ENCODE assay signal across 19 cellular contexts in genomic region chr13:28396053-28396452, GRCh38.
A peak's percentile ranks its signal among the peaks of the same experiment; 100 is the strongest.
DNase-seq lines count a peak whose midpoint lies in the region; ATAC-seq, FAIRE-seq and TF ChIP-seq lines count a peak whose summit lies in the region.
"Had no signal": no experiment of that assay in that cellular context is flagged by ENCODE, and none has a peak within 500 bp of the region (broad histone marks: within the 10 kb centered on the region; RNA-seq: fewer than 3 reads in every experiment).

No MANE protein-coding gene starts in this region.

- H3K36me3 ChIP-seq in left ventricle myocardium inferior (peaks cover 13% of the 10 kb centered on the region), endothelial cell of umbilical vein (ENCODE audit: control insufficient read depth in 2 of 2, extremely low read depth in 1 of 2, insufficient read depth in 2 of 2, low read length in 2 of 2) (peaks cover 0 to 16% of the 10 kb centered on the region in 2 experiments), gastrocnemius medialis (no peaks in the 10 kb centered on the region)
- H3K36me3 ChIP-seq: BE2C had no signal

- peaks cover 6% of the 10 kb centered on the region for H3K79me2 ChIP-seq in endothelial cell of umbilical vein (ENCODE audit: control insufficient read depth, insufficient read depth, low read length)

- DNase-seq in left ventricle myocardium inferior (no peak), Right ventricle myocardium superior (no peak), endothelial cell of umbilical vein (ENCODE audit: low read depth, low spot score) (peak; percentile 42), gastrocnemius medialis (no peak)
- DNase-seq in activated naive CD4-positive, alpha-beta T cell treated with anti-CD3 and anti-CD28 coated beads, Interleukin-2, amount 50 U/mL, for 16 hours = no peak
- DNase-seq: ACHN; BE2C; C1 segment of cervical spinal cord; CD4-positive, CD25-positive, alpha-beta regulatory T cell; CD8-positive, alpha-beta memory T cell; COR-L47; GM23248; HCEC 1CT had no signal

- ATAC-seq in Right ventricle myocardium superior (ENCODE audit: poor library complexity) = no peak
- no peak for ATAC-seq in gastrocnemius medialis
- ATAC-seq in GM19351 (IDR thresholded peaks at IDR 0.05; ENCODE audit: unreplicated experiment) = no peak

- H3K27ac ChIP-seq in left ventricle myocardium inferior (replicated peaks) (peak overlapping the region; percentile 61), endothelial cell of umbilical vein (ENCODE audit: insufficient read depth, low read depth, low read length) (peak overlapping the region; percentile 49), gastrocnemius medialis (peak overlapping the region in 3 of 4 donors; percentile 44 to 66 (median 45))
- H3K27ac ChIP-seq: GM23248, HL-60 had no signal

- no peak for TF ChIP-seq POLR2A in endothelial cell of umbilical vein (IDR thresholded peaks at IDR 0.05; ENCODE audit: low read depth, low read length)
- TF ChIP-seq POLR2A in gastrocnemius medialis (IDR thresholded peaks at IDR 0.05) = no peak

- no TSS peak for BruUV-seq in endothelial cell of umbilical vein (replicated peaks; lab: Mats Ljungman, UMichigan)

- in situ Hi-C loops in gastrocnemius medialis (cut with MboI; ENCODE audit: low sequenced_read_pairs in 4 of 4) = no loop called here

- CTCF ChIA-PET in endothelial cell of umbilical vein (lab: Charles Lee) = interaction anchor here (0.6 to 2.0 kb wide), 9 partner anchors 11 to 1131 kb away, joined by 3 to 13 read pairs (median 3); no protein-coding TSS in a partner anchor

- intact Hi-C loops in left ventricle myocardium inferior (cut with micrococcal nuclease) (no loop called here), Right ventricle myocardium superior (cut with DNase I) (no loop called here), endothelial cell of umbilical vein (cut with micrococcal nuclease) (loop anchor here (1.0 kb wide), 1 partner anchor 260 kb away; no protein-coding TSS in a partner anchor), gastrocnemius medialis (cut with DNase I; ENCODE audit: low total_unique reads) (no loop called here)

- H3K27me3 ChIP-seq in left ventricle myocardium inferior (ENCODE audit: low read depth) = no peaks in the 10 kb centered on the region
- no peaks in the 10 kb centered on the region for H3K27me3 ChIP-seq in endothelial cell of umbilical vein (ENCODE audit: control insufficient read depth in 2 of 2, insufficient read depth in 2 of 2, low read length in 2 of 2)
- H3K27me3 ChIP-seq in gastrocnemius medialis = no peaks in the 10 kb centered on the region
- H3K27me3 ChIP-seq: BE2C had no signal

- H3K4me1 ChIP-seq in left ventricle myocardium inferior (peaks cover 95% of the 10 kb centered on the region), endothelial cell of umbilical vein (ENCODE audit: control insufficient read depth, extremely low read depth, insufficient read depth, low read length) (peaks cover 82% of the 10 kb centered on the region), gastrocnemius medialis (peaks cover 0 to 8% of the 10 kb centered on the region in 2 donors)

- H3K4me3 ChIP-seq in left ventricle myocardium inferior (no peak overlapping the region), endothelial cell of umbilical vein (replicated peaks in 1 of 3; ENCODE audit: insufficient read depth in 1 of 3, low read depth in 1 of 3, low read length in 3 of 3) (no peak overlapping the region), gastrocnemius medialis (no peak overlapping the region)
- H3K4me3 ChIP-seq: GM23248 had no signal

- FAIRE-seq in endothelial cell of umbilical vein (lab: Jason Lieb, UNC) = no peak
- FAIRE-seq: A204.1, G401.6, GM12891, H54 had no signal

- H4K20me1 ChIP-seq in endothelial cell of umbilical vein (replicated peaks; ENCODE audit: control insufficient read depth, extremely low read depth, insufficient read depth, low read length) = no peaks in the 10 kb centered on the region

- H3K9ac ChIP-seq in endothelial cell of umbilical vein (replicated peaks; ENCODE audit: extremely low read depth, insufficient read depth, low read length) = no peak overlapping the region
- H3K9ac ChIP-seq: GM23248 had no signal

- dilution Hi-C loops in endothelial cell of umbilical vein (cut with MboI; ENCODE audit: extremely low pct_ligation_motif_present, low sequenced_read_pairs) = no loop called here

- H3K9me1 ChIP-seq in endothelial cell of umbilical vein (replicated peaks; ENCODE audit: control insufficient read depth, extremely low read depth, insufficient read depth, low read length) = no peaks in the 10 kb centered on the region

- H3K9me3 ChIP-seq in left ventricle myocardium inferior (replicated peaks) (no peaks in the 10 kb centered on the region), endothelial cell of umbilical vein (replicated peaks; ENCODE audit: control insufficient read depth, insufficient read depth, low read length) (no peaks in the 10 kb centered on the region), gastrocnemius medialis (no peaks in the 10 kb centered on the region)
- H3K9me3 ChIP-seq: BE2C had no signal

- TF ChIP-seq CTCF in left ventricle myocardium inferior (IDR thresholded peaks at IDR 0.05; ENCODE audit: borderline replicate concordance) (no peak), endothelial cell of umbilical vein (IDR thresholded peaks at IDR 0.05; ENCODE audit: extremely low read depth in 1 of 2, insufficient read depth in 1 of 2, low read depth in 1 of 2, low read length in 2 of 2) (no peak), gastrocnemius medialis (IDR thresholded peaks at IDR 0.05 in 4 of 5, conservative IDR thresholded peaks at IDR 0.05 in 1 of 5) (no peak)

- H2AFZ ChIP-seq in endothelial cell of umbilical vein (ENCODE audit: low read depth, low read length) = no peak overlapping the region
- H2AFZ ChIP-seq: GM23248 had no signal

- POLR2A ChIA-PET in endothelial cell of umbilical vein (lab: Charles Lee) = interaction anchor here (0.6 to 0.7 kb wide), 2 partner anchors 64 to 1229 kb away, joined by 3 to 5 read pairs; no protein-coding TSS in a partner anchor

- peak overlapping the region; percentile 55 for H3K4me2 ChIP-seq in endothelial cell of umbilical vein (ENCODE audit: insufficient read depth, low read length)

TF ChIP-seq in endothelial cell of umbilical vein, 7 proteins besides CTCF, POLR2A, EP300 and RAD21:
- TF ChIP-seq MYC (IDR thresholded peaks at IDR 0.05; ENCODE audit: low read depth, low read length) (no peak), JUN (IDR thresholded peaks at IDR 0.05; ENCODE audit: borderline replicate concordance, insufficient read depth, insufficient read length, low read depth) (no peak), MAX (IDR thresholded peaks at IDR 0.05; ENCODE audit: insufficient read depth, insufficient read length) (no peak), FOS (IDR thresholded peaks at IDR 0.05; ENCODE audit: borderline replicate concordance, insufficient read depth, low read length) (no peak), POLR2AphosphoS5 (IDR thresholded peaks at IDR 0.05; ENCODE audit: insufficient read depth, low read depth, low read length) (no peak)
TF ChIP-seq in endothelial cell of umbilical vein: peak in this region for 0.
